Comparison of ENCODE assay signal across 22 cellular contexts in the genomic region with DNA sequence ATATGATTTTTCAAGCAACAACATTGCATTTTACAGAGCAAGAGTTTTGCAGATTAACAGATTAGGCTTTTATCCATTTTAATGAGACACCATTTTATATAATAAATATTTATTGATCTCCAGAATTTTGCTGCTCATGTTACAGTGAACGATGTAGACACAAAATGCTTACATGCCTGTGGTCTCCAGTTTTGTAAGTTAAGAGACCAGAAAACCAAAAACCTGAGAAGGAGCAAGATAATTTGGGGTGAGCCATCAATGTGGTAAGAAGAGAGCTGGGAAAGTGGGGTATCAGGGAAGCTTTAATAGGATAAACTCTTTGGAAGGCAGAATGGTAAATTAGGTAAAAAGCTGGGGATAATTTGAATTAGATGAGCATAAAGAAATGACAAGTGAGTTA.
"Had no signal": no experiment of that assay in that cellular context is flagged by ENCODE, and none has a peak within 500 bp of the region (broad histone marks: within the 10 kb centered on the region; RNA-seq: fewer than 3 reads in every experiment).

No MANE protein-coding gene starts in this region.

- ATAC-seq: left colon; left lung; lower lobe of right lung; naive thymus-derived CD8-positive, alpha-beta T cell; pancreas; right cardiac atrium; sciatic nerve; stimulated activated effector memory CD8-positive, alpha-beta T cell treated with anti-CD3 and anti-CD28 coated beads, Interleukin-12 subunit alpha, Interleukin-12 subunit beta, amount 100 ng/mL, for 72 hours had no signal

- H3K4me1 ChIP-seq: left lung, lower lobe of right lung, pancreas, prostate gland, spleen, suprapubic skin, tibial artery, uterus had no signal

- H3K4me3 ChIP-seq: left lung, lower lobe of right lung, pancreas, prostate gland, spleen, suprapubic skin, thoracic aorta, tibial artery, uterus had no signal

- DNase-seq: left colon; left lung; lower lobe of right lung; mammary epithelial cell; mesenchymal stem cell; naive thymus-derived CD8-positive, alpha-beta T cell; nucleus accumbens; pancreas; posterior cingulate gyrus; retina; right cardiac atrium; small intestine; spleen; stimulated activated CD4-positive, alpha-beta T cell treated with anti-CD3 and anti-CD28 coated beads, Interleukin-4, amount 100 ng/mL, for 24 hours; stimulated activated naive CD4-positive, alpha-beta T cell; tibial artery; uterus had no signal

- H3K27ac ChIP-seq: left lung, lower lobe of right lung, pancreas, prostate gland, spleen, suprapubic skin, thoracic aorta, tibial artery, uterus had no signal

- H3K36me3 ChIP-seq: left lung, lower lobe of right lung, pancreas, prostate gland, spleen, suprapubic skin, thoracic aorta, tibial artery, uterus had no signal

- H3K9me3 ChIP-seq: left lung, lower lobe of right lung, pancreas, prostate gland, suprapubic skin, thoracic aorta, tibial artery, uterus had no signal

- H3K27me3 ChIP-seq: left lung, pancreas, spleen, suprapubic skin, tibial artery, uterus had no signal
